In genomic region chr1:27527857-27528700, GRCh38 we compare ENCODE assay signal across 1 cellular context.
TF ChIP-seq lines count a peak whose summit lies in the region.

No MANE protein-coding gene starts in this region.

TF ChIP-seq in SK-N-SH treated with all-trans-retinoic acid at 6 μM for 48 hours, 23 proteins besides CTCF, POLR2A, EP300 and RAD21 (continued from another document):
- no peak for TF ChIP-seq PATZ1 (CRISPR knock-in tag; IDR thresholded peaks at IDR 0.05; ENCODE audit: borderline replicate concordance)
- TF ChIP-seq ZNF565 (CRISPR knock-in tag; conservative IDR thresholded peaks at IDR 0.05; ENCODE audit: low read depth), result no peak
- no peak for TF ChIP-seq POU6F1 (CRISPR knock-in tag; IDR thresholded peaks at IDR 0.05; ENCODE audit: borderline replicate concordance, low read depth)
- TF ChIP-seq TOX (CRISPR knock-in tag; IDR thresholded peaks at IDR 0.05; ENCODE audit: borderline replicate concordance), result no peak
